15 cellular contexts compared by ENCODE assay signal in the genomic region with DNA sequence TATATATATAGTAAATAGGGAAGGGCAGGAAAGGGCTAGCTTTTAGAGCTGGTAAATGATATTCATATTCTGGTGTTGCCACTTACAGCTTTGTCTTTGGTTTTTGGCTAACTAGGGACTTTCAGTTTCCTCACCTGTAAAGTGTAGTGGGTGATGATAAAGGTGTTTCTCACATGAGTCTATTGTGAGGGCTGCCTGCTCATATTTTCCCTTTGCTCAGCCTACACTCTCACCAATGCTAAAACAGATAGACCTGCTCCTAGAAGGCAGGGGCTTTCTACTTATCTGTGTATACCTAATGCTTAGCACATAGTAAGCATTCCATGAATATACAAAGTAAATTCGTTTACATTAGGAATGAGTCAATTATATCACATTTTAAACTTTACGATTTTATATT.
DNase-seq lines count a peak whose midpoint lies in the region; ATAC-seq lines count a peak whose summit lies in the region.
"Had no signal": no experiment of that assay in that cellular context is flagged by ENCODE, and none has a peak within 500 bp of the region (broad histone marks: within the 10 kb centered on the region; RNA-seq: fewer than 3 reads in every experiment).

No MANE protein-coding gene starts in this region.

- ATAC-seq in GM18498 (IDR thresholded peaks at IDR 0.05; ENCODE audit: unreplicated experiment), result peak; percentile 56
- ATAC-seq in GM18870 (IDR thresholded peaks at IDR 0.05; ENCODE audit: unreplicated experiment), result peak; percentile 42
- peak; percentile 74 for ATAC-seq in HG02610 (IDR thresholded peaks at IDR 0.05; ENCODE audit: unreplicated experiment)
- peak; percentile 66 for ATAC-seq in HG03460 (IDR thresholded peaks at IDR 0.05; ENCODE audit: unreplicated experiment)
- ATAC-seq in GM18861 (IDR thresholded peaks at IDR 0.05; ENCODE audit: unreplicated experiment), result no peak
- ATAC-seq: activated T-helper 17 cell treated with anti-CD3 and anti-CD28 coated beads, Interleukin-2, amount 50 U/mL, for 72 hours; heart right ventricle; K562 had no signal

- DNase-seq in ACHN, result no peak
- no peak for DNase-seq in NCI-H510A (lab: John Stamatoyannopoulos, UW)
- DNase-seq in NCI-H1436 (lab: John Stamatoyannopoulos, UW), result no peak
- DNase-seq: activated CD4-positive, alpha-beta memory T cell treated with anti-CD3 and anti-CD28 coated beads, Interleukin-2, amount 10 ng/mL, durations not matched to agents 7 days and 5 days; cerebellar nuclear complex; heart right ventricle; NCI-H1092; substantia nigra had no signal

- in situ Hi-C loops in ACHN (cut with HindIII; ENCODE audit: low pct_ligation_motif_present, low pct_unique_long_range_greater_than_20kb, low sequenced_read_pairs), result no loop called here
